In genomic region chr12:56487448-56488040, GRCh38 we compare ENCODE assay signal across 8 cellular contexts. TPM values are rescaled to one million over a fixed set of nuclear protein-coding genes. Genes with fewer than 3 reads are reported as not detected.
DNase-seq lines count a peak whose midpoint lies in the region; ATAC-seq, FAIRE-seq and TF ChIP-seq lines count a peak whose summit lies in the region.

No MANE protein-coding gene starts in this region.

- H3K4me3 ChIP-seq in left ventricle myocardium inferior, result peak overlapping the region; percentile 77

- peaks cover 20% of the 10 kb centered on the region for H3K4me1 ChIP-seq in left ventricle myocardium inferior

- H3K27me3 Mint-ChIP-seq in activated naive CD4-positive, alpha-beta T cell treated with anti-CD3 and anti-CD28 coated beads, Interleukin-2, amount 50 U/mL, for 24 hours, result peaks cover 8% of the 10 kb centered on the region

- TF ChIP-seq CTCF in left ventricle myocardium inferior (IDR thresholded peaks at IDR 0.05; ENCODE audit: borderline replicate concordance), result no peak
- TF ChIP-seq CTCF in GM20000 (IDR thresholded peaks at IDR 0.05; ENCODE audit: extremely low read depth, missing control alignments), result no peak

- DNase-seq in DMS79 (lab: John Stamatoyannopoulos, UW) (peak; percentile 31), NCI-H2107 (lab: John Stamatoyannopoulos, UW) (peak; percentile 38), left ventricle myocardium inferior (no peak), posterior cingulate gyrus (peak; percentile 15 to 92 (median 52)), GM19239 (ENCODE audit: insufficient read length, low spot score) (no peak), GM20000 (ENCODE audit: low spot score) (no peak)

- H3K27ac Mint-ChIP-seq in activated naive CD4-positive, alpha-beta T cell treated with anti-CD3 and anti-CD28 coated beads, Interleukin-2, amount 50 U/mL, for 24 hours, result peak overlapping the region; percentile 38

- H3K36me3 Mint-ChIP-seq in activated naive CD4-positive, alpha-beta T cell treated with anti-CD3 and anti-CD28 coated beads, Interleukin-2, amount 50 U/mL, for 24 hours, result no peaks in the 10 kb centered on the region

- H3K36me3 ChIP-seq in left ventricle myocardium inferior, result no peaks in the 10 kb centered on the region

- intact Hi-C loops in left ventricle myocardium inferior (cut with micrococcal nuclease) (no loop called here), posterior cingulate gyrus (cut with DNase I) (no loop called here)

- H3K4me1 Mint-ChIP-seq in activated naive CD4-positive, alpha-beta T cell treated with anti-CD3 and anti-CD28 coated beads, Interleukin-2, amount 50 U/mL, for 24 hours, result peaks cover 18% of the 10 kb centered on the region

- H3K9me3 ChIP-seq in left ventricle myocardium inferior (replicated peaks), result peaks cover 3% of the 10 kb centered on the region

- no peak overlapping the region for H3K27ac ChIP-seq in left ventricle myocardium inferior (replicated peaks)

- no peaks in the 10 kb centered on the region for H3K27me3 ChIP-seq in left ventricle myocardium inferior (ENCODE audit: low read depth)

- H3K4me3 Mint-ChIP-seq in activated naive CD4-positive, alpha-beta T cell treated with anti-CD3 and anti-CD28 coated beads, Interleukin-2, amount 50 U/mL, for 24 hours, result peak overlapping the region; percentile 84

- no peaks in the 10 kb centered on the region for H3K9me3 Mint-ChIP-seq in activated naive CD4-positive, alpha-beta T cell treated with anti-CD3 and anti-CD28 coated beads, Interleukin-2, amount 50 U/mL, for 24 hours

- no peak for FAIRE-seq in GM19239 (lab: Jason Lieb, UNC)

- peak; percentile 25 for ATAC-seq in GM21526 (IDR thresholded peaks at IDR 0.05; ENCODE audit: low FRiP score, unreplicated experiment)

RNA-seq across cellular contexts. Expression of gene GLS2, which starts 0.4 kb away (rescaled TPM):
- 0.49 TPM for total RNA-seq in left ventricle myocardium inferior

RNA-seq across cellular contexts. Expression of gene SPRYD4, which starts 19.2 kb away (rescaled TPM):
- 3.6 TPM for total RNA-seq in left ventricle myocardium inferior

RNA-seq across cellular contexts. Expression of gene MIP, which starts 33.1 kb away (rescaled TPM):
- total RNA-seq in left ventricle myocardium inferior, result not detected

RNA-seq across cellular contexts. Expression of gene RBMS2, which starts 34.1 kb away (rescaled TPM):
- 33.2 TPM for total RNA-seq in left ventricle myocardium inferior

RNA-seq across cellular contexts. Expression of gene TIMELESS, which starts 38.3 kb away (rescaled TPM):
- total RNA-seq in left ventricle myocardium inferior, result 2.2 TPM

Comparison
In these comparisons a context has a peak if more than half of its experiments do, and no peak if none do; other contexts are left out.
1. DNase-seq: peak in DMS79 (single experiment), NCI-H2107 (single experiment) and posterior cingulate gyrus (10 of 10); none in left ventricle myocardium inferior (single experiment), GM19239 (single experiment) and GM20000 (single experiment).